In the genomic region with DNA sequence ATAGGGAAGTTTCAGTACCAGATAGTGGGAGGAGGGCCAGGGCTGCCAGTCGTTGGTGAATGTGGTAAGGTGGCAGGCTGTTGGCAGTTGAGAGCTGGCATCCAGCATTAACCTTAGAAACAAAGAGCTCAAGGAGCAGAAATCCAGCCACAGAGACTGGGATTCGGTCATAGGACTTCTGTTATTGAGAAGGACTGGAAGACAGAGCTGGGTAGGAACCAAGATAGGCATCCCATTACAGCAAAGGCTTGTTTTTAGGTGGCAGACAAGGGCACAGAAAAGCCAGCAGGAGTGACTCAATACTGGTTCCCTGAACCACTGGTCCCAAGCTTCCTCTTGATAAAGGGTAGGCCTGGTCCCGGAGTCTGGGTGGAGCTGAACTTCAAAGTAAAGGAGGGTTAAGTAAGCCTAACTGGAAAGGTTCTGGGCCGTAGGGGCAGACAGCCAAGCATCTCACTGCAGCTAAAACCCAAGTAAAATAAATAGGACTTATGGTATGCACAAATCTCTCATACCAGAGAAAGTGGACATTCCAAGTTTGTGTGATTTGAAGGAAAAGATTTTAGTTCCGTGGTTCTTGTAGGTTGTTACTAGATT, we compare ENCODE assay signal across 8 cellular contexts.
A peak's percentile ranks its signal among the peaks of the same experiment; 100 is the strongest.
DNase-seq lines count a peak whose midpoint lies in the region; ATAC-seq, FAIRE-seq and TF ChIP-seq lines count a peak whose summit lies in the region.

No MANE protein-coding gene starts in this region.

- no peaks in the 10 kb centered on the region for H3F3A ChIP-seq in OCI-LY1 (ENCODE audit: insufficient read depth, low read length)

- H3K4me2 ChIP-seq in DND-41 (ENCODE audit: insufficient read depth, low read length) (peak overlapping the region; percentile 48), OCI-LY1 (ENCODE audit: low read length) (no peak overlapping the region)

- TF ChIP-seq EP300 in esophagus muscularis mucosa (IDR thresholded peaks at IDR 0.05) = no peak

- DNase-seq in DND-41 = peak; percentile 74
- no peak for DNase-seq in esophagus muscularis mucosa (ENCODE audit: extremely low spot score)
- DNase-seq in NCI-H446 treated with DMSO at 0.1 percent for 48 hours (lab: John Stamatoyannopoulos, UW) = no peak
- DNase-seq in kidney = no peak
- DNase-seq in DMS79 treated with DMSO at 0.1 percent for 48 hours (lab: John Stamatoyannopoulos, UW) = no peak

- H3K9me3 ChIP-seq in DND-41 (ENCODE audit: insufficient read depth, low read length, severe bottlenecking) (no peaks in the 10 kb centered on the region), OCI-LY1 (ENCODE audit: low read length) (no peaks in the 10 kb centered on the region), esophagus muscularis mucosa (no peaks in the 10 kb centered on the region), kidney (ENCODE audit: control insufficient read depth in 1 of 2, low read length in 2 of 2) (no peaks in the 10 kb centered on the region)

- H3K4me3 ChIP-seq in DND-41 (ENCODE audit: low read depth in 1 of 2, low read length in 2 of 2) (peak overlapping the region in 1 of 2 experiments; percentile 28; a peak in 1 of 4 replicates), OCI-LY1 (ENCODE audit: low read depth, low read length, poor library complexity, severe bottlenecking) (no peak overlapping the region), esophagus muscularis mucosa (no peak overlapping the region), rectal smooth muscle tissue (ENCODE audit: low read length) (no peak overlapping the region), kidney (ENCODE audit: low read length in 2 of 2) (no peak overlapping the region)

- TF ChIP-seq POLR2A in esophagus muscularis mucosa (IDR thresholded peaks at IDR 0.05; ENCODE audit: low read depth) = no peak

- no peak for FAIRE-seq in kidney (lab: Jason Lieb, UNC)

- intact Hi-C loops in esophagus muscularis mucosa (cut with DNase I) = loop anchor here (10.0 kb wide), 1 partner anchor 143 kb away; no protein-coding TSS in a partner anchor
- intact Hi-C loops in kidney (cut with DNase I) = no loop called here

- H3K36me3 ChIP-seq in DND-41 (ENCODE audit: insufficient read depth, low read length) = peaks cover 5% of the 10 kb centered on the region; the same call in 1 of the 2 replicates
- no peaks in the 10 kb centered on the region for H3K36me3 ChIP-seq in OCI-LY1 (ENCODE audit: insufficient read depth, low read length)
- H3K36me3 ChIP-seq in esophagus muscularis mucosa = no peaks in the 10 kb centered on the region
- H3K36me3 ChIP-seq in rectal smooth muscle tissue (ENCODE audit: control insufficient read depth, insufficient read depth, low read length) = no peaks in the 10 kb centered on the region
- H3K36me3 ChIP-seq in kidney (ENCODE audit: control insufficient read depth in 1 of 2, insufficient read depth in 2 of 2, low read length in 2 of 2) = no peaks in the 10 kb centered on the region

- H2AFZ ChIP-seq in DND-41 (ENCODE audit: low read depth, low read length) = 0 out of 2 replicates have a peak overlapping the region, but pooled peaks have one; percentile 3
- H2AFZ ChIP-seq in OCI-LY1 (ENCODE audit: low read length) = no peak overlapping the region

- 59% methylated on average over 5 of the region's 5 CpGs for WGBS in esophagus muscularis mucosa

- H3K27me3 ChIP-seq in DND-41 (ENCODE audit: insufficient read depth, low read length, poor library complexity) (no peaks in the 10 kb centered on the region), OCI-LY1 (ENCODE audit: insufficient read depth, low read length) (no peaks in the 10 kb centered on the region), esophagus muscularis mucosa (no peaks in the 10 kb centered on the region), rectal smooth muscle tissue (ENCODE audit: control insufficient read depth, insufficient read depth, low read length) (no peaks in the 10 kb centered on the region)

- H3K79me2 ChIP-seq in DND-41 (ENCODE audit: insufficient read depth, low read length) (peaks cover 88% of the 10 kb centered on the region), OCI-LY1 (ENCODE audit: insufficient read depth, low read length) (no peaks in the 10 kb centered on the region)

- TF ChIP-seq CTCF in DND-41 (IDR thresholded peaks at IDR 0.05; ENCODE audit: borderline replicate concordance, extremely low read depth, low read length, poor library complexity, severe bottlenecking) (no peak), OCI-LY1 (IDR thresholded peaks at IDR 0.05; ENCODE audit: low read length) (no peak), esophagus muscularis mucosa (IDR thresholded peaks at IDR 0.05) (no peak), kidney (IDR thresholded peaks at IDR 0.05; ENCODE audit: borderline replicate concordance, extremely low read depth, insufficient read depth) (no peak)

- H3K9ac ChIP-seq in DND-41 (ENCODE audit: low read depth, low read length) (peak overlapping the region; percentile 49), OCI-LY1 (ENCODE audit: low read length) (no peak overlapping the region), rectal smooth muscle tissue (ENCODE audit: low read length) (no peak overlapping the region), kidney (ENCODE audit: low read length in 2 of 2) (no peak overlapping the region)

- H3K27ac ChIP-seq in DND-41 (ENCODE audit: low read length) (peak overlapping the region; percentile 94), OCI-LY1 (ENCODE audit: low read depth, low read length, poor library complexity, severe bottlenecking) (peak overlapping the region; percentile 33), esophagus muscularis mucosa (replicated peaks in 1 of 4) (peak overlapping the region; percentile 88 to 94 (median 92)), rectal smooth muscle tissue (ENCODE audit: low read depth, low read length) (peak overlapping the region; percentile 11), kidney (ENCODE audit: low read depth in 2 of 2, low read length in 2 of 2) (peak overlapping the region in 1 of 2 donors; percentile 33)

- H3K9me2 ChIP-seq in OCI-LY1 (ENCODE audit: low read depth, low read length) = no peaks in the 10 kb centered on the region

- peaks cover 95% of the 10 kb centered on the region for H3K4me1 ChIP-seq in DND-41 (ENCODE audit: insufficient read depth, low read length)
- peaks cover 60% of the 10 kb centered on the region for H3K4me1 ChIP-seq in OCI-LY1 (ENCODE audit: insufficient read depth, low read length, severe bottlenecking)
- H3K4me1 ChIP-seq in esophagus muscularis mucosa = peaks cover 54 to 80% (median 74%) of the 10 kb centered on the region in 4 donors
- peaks cover 30% of the 10 kb centered on the region for H3K4me1 ChIP-seq in rectal smooth muscle tissue (ENCODE audit: control insufficient read depth, insufficient read depth, low read length)
- peaks cover 6 to 14% of the 10 kb centered on the region in 2 donors for H3K4me1 ChIP-seq in kidney (ENCODE audit: control insufficient read depth in 1 of 2, insufficient read depth in 1 of 2, low read depth in 1 of 2, low read length in 2 of 2)

- no peaks in the 10 kb centered on the region for H4K20me1 ChIP-seq in DND-41 (ENCODE audit: insufficient read depth, low read length)
- H4K20me1 ChIP-seq in OCI-LY1 (ENCODE audit: insufficient read depth, low read length) = no peaks in the 10 kb centered on the region

- peak; percentile 42 for ATAC-seq in DND-41 (ENCODE audit: insufficient read depth, low read depth)
- ATAC-seq in HG03520 (IDR thresholded peaks at IDR 0.05; ENCODE audit: unreplicated experiment) = no peak
